ENCODE assay signal across 2 cellular contexts in the genomic region with DNA sequence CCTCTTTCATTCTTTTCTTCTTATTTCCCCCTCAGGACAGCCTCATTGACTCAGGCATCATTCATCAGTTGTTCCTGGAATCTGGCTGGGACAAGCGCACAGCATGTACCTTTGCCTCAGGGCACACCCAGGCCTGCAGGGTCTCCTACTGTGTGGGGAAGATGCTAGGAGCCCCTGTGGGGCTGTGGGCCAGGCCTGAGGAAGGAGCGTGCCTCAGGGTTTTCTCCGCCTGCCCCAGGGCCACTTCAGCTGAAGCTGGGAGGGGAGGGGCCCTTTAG.
TF ChIP-seq lines count a peak whose summit lies in the region.

No MANE protein-coding gene starts in this region.

TF ChIP-seq in A549, 52 proteins besides CTCF, POLR2A, EP300 and RAD21:
- TF ChIP-seq NFE2L2 (conservative IDR thresholded peaks at IDR 0.05; ENCODE audit: low read length) (no peak), NPAS2 (CRISPR knock-in tag; IDR thresholded peaks at IDR 0.05; ENCODE audit: borderline replicate concordance) (no peak), MAZ (IDR thresholded peaks at IDR 0.05; ENCODE audit: borderline replicate concordance, low read depth, low read length) (no peak), RFX5 (IDR thresholded peaks at IDR 0.05) (no peak), HOXA7 (CRISPR knock-in tag; IDR thresholded peaks at IDR 0.05) (no peak), FOSL2 (IDR thresholded peaks at IDR 0.05) (no peak), FOSL2 (CRISPR knock-in tag; IDR thresholded peaks at IDR 0.05) (no peak), KDM1A (IDR thresholded peaks at IDR 0.05; ENCODE audit: low read depth) (no peak), EHF (CRISPR knock-in tag; IDR thresholded peaks at IDR 0.05) (no peak), CBX8 (IDR thresholded peaks at IDR 0.05) (no peak), HOXB13 (CRISPR knock-in tag; IDR thresholded peaks at IDR 0.05; ENCODE audit: low read depth) (no peak), KDM5A (IDR thresholded peaks at IDR 0.05) (no peak), ESRRA (IDR thresholded peaks at IDR 0.05; ENCODE audit: borderline replicate concordance, low read length) (no peak), EHMT2 (IDR thresholded peaks at IDR 0.05; ENCODE audit: low read depth) (no peak), HOXB5 (CRISPR knock-in tag; IDR thresholded peaks at IDR 0.05) (no peak), CBX2 (IDR thresholded peaks at IDR 0.05; ENCODE audit: borderline replicate concordance, low read depth) (no peak), MAFK (IDR thresholded peaks at IDR 0.05; ENCODE audit: partially characterized antibody) (no peak), POLR2AphosphoS2 (conservative IDR thresholded peaks at IDR 0.05; ENCODE audit: low read length) (no peak)
- TF ChIP-seq, protein P1, sequence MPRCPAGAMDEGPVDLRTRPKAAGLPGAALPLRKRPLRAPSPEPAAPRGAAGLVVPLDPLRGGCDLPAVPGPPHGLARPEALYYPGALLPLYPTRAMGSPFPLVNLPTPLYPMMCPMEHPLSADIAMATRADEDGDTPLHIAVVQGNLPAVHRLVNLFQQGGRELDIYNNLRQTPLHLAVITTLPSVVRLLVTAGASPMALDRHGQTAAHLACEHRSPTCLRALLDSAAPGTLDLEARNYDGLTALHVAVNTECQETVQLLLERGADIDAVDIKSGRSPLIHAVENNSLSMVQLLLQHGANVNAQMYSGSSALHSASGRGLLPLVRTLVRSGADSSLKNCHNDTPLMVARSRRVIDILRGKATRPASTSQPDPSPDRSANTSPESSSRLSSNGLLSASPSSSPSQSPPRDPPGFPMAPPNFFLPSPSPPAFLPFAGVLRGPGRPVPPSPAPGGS (IDR thresholded peaks at IDR 0.05): no peak
- TF ChIP-seq, protein P2, sequence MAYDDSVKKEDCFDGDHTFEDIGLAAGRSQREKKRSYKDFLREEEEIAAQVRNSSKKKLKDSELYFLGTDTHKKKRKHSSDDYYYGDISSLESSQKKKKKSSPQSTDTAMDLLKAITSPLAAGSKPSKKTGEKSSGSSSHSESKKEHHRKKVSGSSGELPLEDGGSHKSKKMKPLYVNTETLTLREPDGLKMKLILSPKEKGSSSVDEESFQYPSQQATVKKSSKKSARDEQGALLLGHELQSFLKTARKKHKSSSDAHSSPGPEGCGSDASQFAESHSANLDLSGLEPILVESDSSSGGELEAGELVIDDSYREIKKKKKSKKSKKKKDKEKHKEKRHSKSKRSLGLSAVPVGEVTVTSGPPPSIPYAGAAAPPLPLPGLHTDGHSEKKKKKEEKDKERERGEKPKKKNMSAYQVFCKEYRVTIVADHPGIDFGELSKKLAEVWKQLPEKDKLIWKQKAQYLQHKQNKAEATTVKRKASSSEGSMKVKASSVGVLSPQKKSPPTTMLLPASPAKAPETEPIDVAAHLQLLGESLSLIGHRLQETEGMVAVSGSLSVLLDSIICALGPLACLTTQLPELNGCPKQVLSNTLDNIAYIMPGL (CRISPR knock-in tag; IDR thresholded peaks at IDR 0.05; ENCODE audit: borderline replicate concordance): no peak
- TF ChIP-seq, protein P3, sequence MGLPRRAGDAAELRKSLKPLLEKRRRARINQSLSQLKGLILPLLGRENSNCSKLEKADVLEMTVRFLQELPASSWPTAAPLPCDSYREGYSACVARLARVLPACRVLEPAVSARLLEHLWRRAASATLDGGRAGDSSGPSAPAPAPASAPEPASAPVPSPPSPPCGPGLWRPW (IDR thresholded peaks at IDR 0.05): no peak
TF ChIP-seq in A549: peak in this region for 0.

TF ChIP-seq in GM23338, 12 proteins besides CTCF, POLR2A, EP300 and RAD21:
- TF ChIP-seq ZNF114 (CRISPR knock-in tag; IDR thresholded peaks at IDR 0.05) (no peak), JUNB (IDR thresholded peaks at IDR 0.05; ENCODE audit: unreplicated experiment) (no peak), CREB1 (CRISPR knock-in tag; IDR thresholded peaks at IDR 0.05; ENCODE audit: low read depth) (no peak), STAT1 (IDR thresholded peaks at IDR 0.05; ENCODE audit: unreplicated experiment) (no peak), NANOG (IDR thresholded peaks at IDR 0.05; ENCODE audit: borderline replicate concordance) (no peak), EZH2 (IDR thresholded peaks at IDR 0.05; ENCODE audit: low read depth, unreplicated experiment) (no peak), EZH2phosphoT487 (IDR thresholded peaks at IDR 0.05; ENCODE audit: unreplicated experiment) (no peak), ZNF331 (CRISPR knock-in tag; IDR thresholded peaks at IDR 0.05; ENCODE audit: low read depth) (no peak), POLR2AphosphoS5 (IDR thresholded peaks at IDR 0.05; ENCODE audit: low read depth) (no peak)
- TF ChIP-seq, protein P4, sequence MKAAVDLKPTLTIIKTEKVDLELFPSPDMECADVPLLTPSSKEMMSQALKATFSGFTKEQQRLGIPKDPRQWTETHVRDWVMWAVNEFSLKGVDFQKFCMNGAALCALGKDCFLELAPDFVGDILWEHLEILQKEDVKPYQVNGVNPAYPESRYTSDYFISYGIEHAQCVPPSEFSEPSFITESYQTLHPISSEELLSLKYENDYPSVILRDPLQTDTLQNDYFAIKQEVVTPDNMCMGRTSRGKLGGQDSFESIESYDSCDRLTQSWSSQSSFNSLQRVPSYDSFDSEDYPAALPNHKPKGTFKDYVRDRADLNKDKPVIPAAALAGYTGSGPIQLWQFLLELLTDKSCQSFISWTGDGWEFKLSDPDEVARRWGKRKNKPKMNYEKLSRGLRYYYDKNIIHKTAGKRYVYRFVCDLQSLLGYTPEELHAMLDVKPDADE (IDR thresholded peaks at IDR 0.05): no peak
- TF ChIP-seq, protein P5, sequence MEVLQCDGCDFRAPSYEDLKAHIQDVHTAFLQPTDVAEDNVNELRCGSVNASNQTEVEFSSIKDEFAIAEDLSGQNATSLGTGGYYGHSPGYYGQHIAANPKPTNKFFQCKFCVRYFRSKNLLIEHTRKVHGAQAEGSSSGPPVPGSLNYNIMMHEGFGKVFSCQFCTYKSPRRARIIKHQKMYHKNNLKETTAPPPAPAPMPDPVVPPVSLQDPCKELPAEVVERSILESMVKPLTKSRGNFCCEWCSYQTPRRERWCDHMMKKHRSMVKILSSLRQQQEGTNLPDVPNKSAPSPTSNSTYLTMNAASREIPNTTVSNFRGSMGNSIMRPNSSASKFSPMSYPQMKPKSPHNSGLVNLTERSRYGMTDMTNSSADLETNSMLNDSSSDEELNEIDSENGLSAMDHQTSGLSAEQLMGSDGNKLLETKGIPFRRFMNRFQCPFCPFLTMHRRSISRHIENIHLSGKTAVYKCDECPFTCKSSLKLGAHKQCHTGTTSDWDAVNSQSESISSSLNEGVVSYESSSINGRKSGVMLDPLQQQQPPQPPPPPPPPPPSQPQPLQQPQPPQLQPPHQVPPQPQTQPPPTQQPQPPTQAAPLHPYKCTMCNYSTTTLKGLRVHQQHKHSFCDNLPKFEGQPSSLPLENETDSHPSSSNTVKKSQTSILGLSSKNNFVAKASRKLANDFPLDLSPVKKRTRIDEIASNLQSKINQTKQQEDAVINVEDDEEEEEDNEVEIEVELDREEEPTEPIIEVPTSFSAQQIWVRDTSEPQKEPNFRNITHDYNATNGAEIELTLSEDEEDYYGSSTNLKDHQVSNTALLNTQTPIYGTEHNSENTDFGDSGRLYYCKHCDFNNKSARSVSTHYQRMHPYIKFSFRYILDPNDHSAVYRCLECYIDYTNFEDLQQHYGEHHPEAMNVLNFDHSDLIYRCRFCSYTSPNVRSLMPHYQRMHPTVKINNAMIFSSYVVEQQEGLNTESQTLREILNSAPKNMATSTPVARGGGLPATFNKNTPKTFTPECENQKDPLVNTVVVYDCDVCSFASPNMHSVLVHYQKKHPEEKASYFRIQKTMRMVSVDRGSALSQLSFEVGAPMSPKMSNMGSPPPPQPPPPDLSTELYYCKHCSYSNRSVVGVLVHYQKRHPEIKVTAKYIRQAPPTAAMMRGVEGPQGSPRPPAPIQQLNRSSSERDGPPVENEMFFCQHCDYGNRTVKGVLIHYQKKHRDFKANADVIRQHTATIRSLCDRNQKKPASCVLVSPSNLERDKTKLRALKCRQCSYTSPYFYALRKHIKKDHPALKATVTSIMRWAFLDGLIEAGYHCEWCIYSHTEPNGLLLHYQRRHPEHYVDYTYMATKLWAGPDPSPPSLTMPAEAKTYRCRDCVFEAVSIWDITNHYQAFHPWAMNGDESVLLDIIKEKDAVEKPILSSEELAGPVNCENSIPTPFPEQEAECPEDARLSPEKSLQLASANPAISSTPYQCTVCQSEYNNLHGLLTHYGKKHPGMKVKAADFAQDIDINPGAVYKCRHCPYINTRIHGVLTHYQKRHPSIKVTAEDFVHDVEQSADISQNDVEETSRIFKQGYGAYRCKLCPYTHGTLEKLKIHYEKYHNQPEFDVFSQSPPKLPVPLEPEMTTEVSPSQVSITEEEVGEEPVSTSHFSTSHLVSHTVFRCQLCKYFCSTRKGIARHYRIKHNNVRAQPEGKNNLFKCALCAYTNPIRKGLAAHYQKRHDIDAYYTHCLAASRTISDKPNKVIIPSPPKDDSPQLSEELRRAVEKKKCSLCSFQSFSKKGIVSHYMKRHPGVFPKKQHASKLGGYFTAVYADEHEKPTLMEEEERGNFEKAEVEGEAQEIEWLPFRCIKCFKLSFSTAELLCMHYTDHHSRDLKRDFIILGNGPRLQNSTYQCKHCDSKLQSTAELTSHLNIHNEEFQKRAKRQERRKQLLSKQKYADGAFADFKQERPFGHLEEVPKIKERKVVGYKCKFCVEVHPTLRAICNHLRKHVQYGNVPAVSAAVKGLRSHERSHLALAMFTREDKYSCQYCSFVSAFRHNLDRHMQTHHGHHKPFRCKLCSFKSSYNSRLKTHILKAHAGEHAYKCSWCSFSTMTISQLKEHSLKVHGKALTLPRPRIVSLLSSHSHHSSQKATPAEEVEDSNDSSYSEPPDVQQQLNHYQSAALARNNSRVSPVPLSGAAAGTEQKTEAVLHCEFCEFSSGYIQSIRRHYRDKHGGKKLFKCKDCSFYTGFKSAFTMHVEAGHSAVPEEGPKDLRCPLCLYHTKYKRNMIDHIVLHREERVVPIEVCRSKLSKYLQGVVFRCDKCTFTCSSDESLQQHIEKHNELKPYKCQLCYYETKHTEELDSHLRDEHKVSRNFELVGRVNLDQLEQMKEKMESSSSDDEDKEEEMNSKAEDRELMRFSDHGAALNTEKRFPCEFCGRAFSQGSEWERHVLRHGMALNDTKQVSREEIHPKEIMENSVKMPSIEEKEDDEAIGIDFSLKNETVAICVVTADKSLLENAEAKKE (CRISPR knock-in tag; IDR thresholded peaks at IDR 0.05): no peak
- TF ChIP-seq, protein P6, sequence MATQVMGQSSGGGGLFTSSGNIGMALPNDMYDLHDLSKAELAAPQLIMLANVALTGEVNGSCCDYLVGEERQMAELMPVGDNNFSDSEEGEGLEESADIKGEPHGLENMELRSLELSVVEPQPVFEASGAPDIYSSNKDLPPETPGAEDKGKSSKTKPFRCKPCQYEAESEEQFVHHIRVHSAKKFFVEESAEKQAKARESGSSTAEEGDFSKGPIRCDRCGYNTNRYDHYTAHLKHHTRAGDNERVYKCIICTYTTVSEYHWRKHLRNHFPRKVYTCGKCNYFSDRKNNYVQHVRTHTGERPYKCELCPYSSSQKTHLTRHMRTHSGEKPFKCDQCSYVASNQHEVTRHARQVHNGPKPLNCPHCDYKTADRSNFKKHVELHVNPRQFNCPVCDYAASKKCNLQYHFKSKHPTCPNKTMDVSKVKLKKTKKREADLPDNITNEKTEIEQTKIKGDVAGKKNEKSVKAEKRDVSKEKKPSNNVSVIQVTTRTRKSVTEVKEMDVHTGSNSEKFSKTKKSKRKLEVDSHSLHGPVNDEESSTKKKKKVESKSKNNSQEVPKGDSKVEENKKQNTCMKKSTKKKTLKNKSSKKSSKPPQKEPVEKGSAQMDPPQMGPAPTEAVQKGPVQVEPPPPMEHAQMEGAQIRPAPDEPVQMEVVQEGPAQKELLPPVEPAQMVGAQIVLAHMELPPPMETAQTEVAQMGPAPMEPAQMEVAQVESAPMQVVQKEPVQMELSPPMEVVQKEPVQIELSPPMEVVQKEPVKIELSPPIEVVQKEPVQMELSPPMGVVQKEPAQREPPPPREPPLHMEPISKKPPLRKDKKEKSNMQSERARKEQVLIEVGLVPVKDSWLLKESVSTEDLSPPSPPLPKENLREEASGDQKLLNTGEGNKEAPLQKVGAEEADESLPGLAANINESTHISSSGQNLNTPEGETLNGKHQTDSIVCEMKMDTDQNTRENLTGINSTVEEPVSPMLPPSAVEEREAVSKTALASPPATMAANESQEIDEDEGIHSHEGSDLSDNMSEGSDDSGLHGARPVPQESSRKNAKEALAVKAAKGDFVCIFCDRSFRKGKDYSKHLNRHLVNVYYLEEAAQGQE (IDR thresholded peaks at IDR 0.05; ENCODE audit: unreplicated experiment): no peak
